Comparison of ENCODE assay signal across 9 cellular contexts in genomic region chr4:17807446-17807845, GRCh38. TPM values are rescaled to one million over a fixed set of nuclear protein-coding genes. Genes with fewer than 3 reads are reported as not detected.
DNase-seq lines count a peak whose midpoint lies in the region; ATAC-seq and TF ChIP-seq lines count a peak whose summit lies in the region.
"Had no signal": no experiment of that assay in that cellular context is flagged by ENCODE, and none has a peak within 500 bp of the region (broad histone marks: within the 10 kb centered on the region; RNA-seq: fewer than 3 reads in every experiment).

No MANE protein-coding gene starts in this region.

- H3K4me1 Mint-ChIP-seq in CD8-positive, alpha-beta T cell (ENCODE audit: low read depth) = peaks cover 70% of the 10 kb centered on the region

- no peak for TF ChIP-seq POLR2A in NB4 (IDR thresholded peaks at IDR 0.05; ENCODE audit: extremely low read depth, insufficient read length)

- H3K27me3 ChIP-seq in CD8-positive, alpha-beta T cell (ENCODE audit: insufficient read depth, low read length) = no peaks in the 10 kb centered on the region
- no peaks in the 10 kb centered on the region for H3K27me3 ChIP-seq in effector memory CD4-positive, alpha-beta T cell (replicated peaks; ENCODE audit: control insufficient read depth, insufficient read depth, low read length, poor library complexity, severe bottlenecking)
- no peaks in the 10 kb centered on the region for H3K27me3 ChIP-seq in osteoblast (ENCODE audit: insufficient read depth, low read length)

- no peak for TF ChIP-seq CTCF in CD8-positive, alpha-beta T cell (IDR thresholded peaks at IDR 0.05)
- no peak for TF ChIP-seq CTCF in NB4 (IDR thresholded peaks at IDR 0.05; ENCODE audit: low read depth, low read length)
- no peak for TF ChIP-seq CTCF in osteoblast (IDR thresholded peaks at IDR 0.05; ENCODE audit: extremely low read depth, low read depth, low read length)
- no peak for TF ChIP-seq CTCF in GM13976 (IDR thresholded peaks at IDR 0.05; ENCODE audit: borderline replicate concordance, control extremely low read depth, extremely low read depth, insufficient read depth, missing control alignments)

- H3K4me3 Mint-ChIP-seq in CD8-positive, alpha-beta T cell = peak overlapping the region; percentile 78

- H3K9me3 Mint-ChIP-seq in CD8-positive, alpha-beta T cell = no peaks in the 10 kb centered on the region

- no peaks in the 10 kb centered on the region for H3K27me3 Mint-ChIP-seq in CD8-positive, alpha-beta T cell (ENCODE audit: low read depth)

- POLR2A ChIA-PET in CD8-positive, alpha-beta T cell (lab: Charles Lee) = interaction anchor here (1.8 kb wide), 1 partner anchor 193 kb away, joined by 6 read pairs; the partner anchor contains the start of gene MED28

- H3K4me3 ChIP-seq in CD8-positive, alpha-beta T cell (ENCODE audit: low read depth, low read length) = no peak overlapping the region
- H3K4me3 ChIP-seq in NB4 (ENCODE audit: low read depth, low read length) (peak overlapping the region; percentile 87), osteoblast (ENCODE audit: insufficient read depth, low read length) (peak overlapping the region; percentile 65)
- H3K4me3 ChIP-seq in effector memory CD4-positive, alpha-beta T cell (ENCODE audit: insufficient read depth, low read depth, low read length, poor library complexity, severe bottlenecking) = peak overlapping the region; percentile 1

- DNase-seq in CD8-positive, alpha-beta T cell = no peak
- DNase-seq in NB4 (ENCODE audit: low read depth) (no peak), osteoblast (ENCODE audit: insufficient read length, low spot score, missing footprints) (no peak), NCI-H1436 treated with DMSO at 0.1 percent for 48 hours (lab: John Stamatoyannopoulos, UW) (no peak), GM13976 (ENCODE audit: low spot score) (no peak)
- DNase-seq in effector memory CD4-positive, alpha-beta T cell = no peak
- DNase-seq: NCI-H510A had no signal

- no peak for ATAC-seq in CD8-positive, alpha-beta T cell
- ATAC-seq in GM19035 (IDR thresholded peaks at IDR 0.05; ENCODE audit: unreplicated experiment) = no peak
- ATAC-seq in HG03280 (IDR thresholded peaks at IDR 0.05; ENCODE audit: unreplicated experiment) = no peak

- H3K9me3 ChIP-seq in CD8-positive, alpha-beta T cell (ENCODE audit: low read length) = no peaks in the 10 kb centered on the region
- H3K9me3 ChIP-seq in effector memory CD4-positive, alpha-beta T cell (ENCODE audit: control insufficient read depth, low read length) = no peaks in the 10 kb centered on the region
- no peaks in the 10 kb centered on the region for H3K9me3 ChIP-seq in osteoblast (ENCODE audit: low read depth, low read length)

- peak overlapping the region; percentile 96 for H3K4me2 ChIP-seq in osteoblast (ENCODE audit: insufficient read depth, low read length)

- in situ Hi-C loops in GM13976 (cut with MboI; ENCODE audit: low sequenced_read_pairs, unreplicated experiment) = loop anchor here (10.0 to 25.0 kb wide), 3 partner anchors 253 to 780 kb away; no protein-coding TSS in a partner anchor

- H3K27ac Mint-ChIP-seq in CD8-positive, alpha-beta T cell = no peak overlapping the region

- CTCF ChIA-PET in CD8-positive, alpha-beta T cell (lab: Charles Lee) = interaction anchor here (1.1 to 6.3 kb wide), 4 partner anchors 10 to 260 kb away, joined by 3 to 60 read pairs (median 16); no protein-coding TSS in a partner anchor

- H3K4me1 ChIP-seq in CD8-positive, alpha-beta T cell (ENCODE audit: insufficient read depth, low read length) = peaks cover 41% of the 10 kb centered on the region
- H3K4me1 ChIP-seq in effector memory CD4-positive, alpha-beta T cell (ENCODE audit: control insufficient read depth, insufficient read depth, low read length, poor library complexity, severe bottlenecking) = peaks cover 18% of the 10 kb centered on the region
- peaks cover 35% of the 10 kb centered on the region for H3K4me1 ChIP-seq in osteoblast (ENCODE audit: insufficient read depth, low read length)

- H2AFZ ChIP-seq in osteoblast (ENCODE audit: low read length) = no peak overlapping the region

- peaks cover 23% of the 10 kb centered on the region for H3K36me3 ChIP-seq in CD8-positive, alpha-beta T cell (ENCODE audit: insufficient read depth, low read length)
- peaks cover 17% of the 10 kb centered on the region for H3K36me3 ChIP-seq in effector memory CD4-positive, alpha-beta T cell (ENCODE audit: control insufficient read depth, insufficient read depth, low read length)
- peaks cover 28% of the 10 kb centered on the region for H3K36me3 ChIP-seq in osteoblast (ENCODE audit: insufficient read depth, low read length)

- intact Hi-C loops in CD8-positive, alpha-beta T cell (cut with DNase I, micrococcal nuclease) = loop anchor here in 1 of 2 experiments (5.0 to 10.0 kb wide), 2 partner anchors 170 to 483 kb away; no protein-coding TSS in a partner anchor

- H4K20me1 ChIP-seq in osteoblast (ENCODE audit: insufficient read depth, low read length) = peaks cover 36% of the 10 kb centered on the region

- H3K27ac ChIP-seq in CD8-positive, alpha-beta T cell (ENCODE audit: low read depth, low read length) = no peak overlapping the region
- H3K27ac ChIP-seq in effector memory CD4-positive, alpha-beta T cell (ENCODE audit: insufficient read depth, low read length, poor library complexity, severe bottlenecking) = no peak overlapping the region
- H3K27ac ChIP-seq in osteoblast (ENCODE audit: low read depth, low read length) = peak overlapping the region; percentile 36

- peaks cover 90% of the 10 kb centered on the region for H3K79me2 ChIP-seq in osteoblast (ENCODE audit: insufficient read depth, low read length)

- H3K36me3 Mint-ChIP-seq in CD8-positive, alpha-beta T cell = peaks cover 56% of the 10 kb centered on the region

RNA-seq across cellular contexts. Expression of gene DCAF16, which starts 3.1 kb away (rescaled TPM):
- total RNA-seq in CD8-positive, alpha-beta T cell = 10 to 100 TPM; 82.2 to 83.4 TPM
- total RNA-seq in osteoblast = 28.3 and 35.1 TPM in 2 replicates

RNA-seq across cellular contexts. Expression of gene NCAPG, which starts 3.3 kb away (rescaled TPM):
- 1 to 10 TPM in 1 of 2 experiments, under 1 TPM in 1; 0.52 to 1.3 TPM for total RNA-seq in CD8-positive, alpha-beta T cell
- 4.0 and 5.3 TPM in 2 replicates for total RNA-seq in osteoblast

RNA-seq across cellular contexts. Expression of gene FAM184B, which starts 26.0 kb away (rescaled TPM):
- total RNA-seq in CD8-positive, alpha-beta T cell = not detected
- total RNA-seq in osteoblast = under 0.01 TPM in 1 of 2 replicates, not detected in the other
